In the genomic region with DNA sequence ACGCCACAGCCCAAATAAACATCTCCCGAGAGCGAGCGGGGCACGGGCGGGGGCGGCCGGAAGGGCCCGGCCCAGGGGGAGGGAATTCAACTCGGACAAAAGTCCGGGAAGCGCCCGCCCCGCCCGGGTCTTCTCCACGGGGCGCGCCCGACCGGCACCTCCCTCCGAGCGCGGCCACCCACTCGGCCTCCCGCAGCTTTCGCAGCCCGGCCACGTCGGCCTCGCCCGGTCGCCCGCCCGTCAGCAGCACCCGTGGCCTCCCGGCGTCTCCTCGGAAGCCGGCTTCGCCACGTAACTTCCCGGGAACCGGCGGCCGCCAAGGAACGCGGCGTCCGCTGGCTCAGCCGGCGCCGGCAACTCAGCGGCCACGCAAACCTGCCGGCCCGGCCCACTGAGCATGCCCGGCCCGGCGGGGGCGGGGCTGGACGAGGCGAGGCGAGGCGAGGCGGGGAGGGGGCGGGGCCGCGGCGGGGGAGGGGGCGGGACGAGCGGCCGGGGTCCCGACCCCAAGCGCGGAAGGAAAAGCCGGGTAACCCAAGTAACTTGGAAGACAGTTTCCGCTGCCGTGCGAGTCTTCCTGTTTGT, we compare ENCODE assay signal across 8 cellular contexts. TPM values are rescaled to one million over a fixed set of nuclear protein-coding genes. Genes with fewer than 3 reads are reported as not detected.
DNase-seq lines count a peak whose midpoint lies in the region; ATAC-seq and TF ChIP-seq lines count a peak whose summit lies in the region.

A gene (minus strand): TSS at position 369 of the 585 bp plus-strand sequence. CDS start 440 bp downstream, outside the sequence.

- no peak for ATAC-seq in activated T-helper 17 cell treated with anti-CD3 and anti-CD28 coated beads, Interleukin-2, amount 50 U/mL, for 72 hours (replicated peaks)
- no peak for ATAC-seq in GM21526 (IDR thresholded peaks at IDR 0.05; ENCODE audit: low FRiP score, unreplicated experiment)

- H3K27ac Mint-ChIP-seq in activated T-helper 17 cell treated with anti-CD3 and anti-CD28 coated beads, Interleukin-2, amount 50 U/mL, for 72 hours = no peak within 1 kb of the TSS
- peak within 1 kb of the TSS; percentile 87 to 98 (median 98) for H3K27ac Mint-ChIP-seq in nephron

- H3K9me3 ChIP-seq in MM.1S (replicated peaks; ENCODE audit: insufficient read depth, low read length) = no peaks in the 10 kb centered on the region

- H3K4me3 Mint-ChIP-seq in activated T-helper 17 cell treated with anti-CD3 and anti-CD28 coated beads, Interleukin-2, amount 50 U/mL, for 72 hours = peak within 1 kb of the TSS; percentile 21
- H3K4me3 Mint-ChIP-seq in nephron = peak within 1 kb of the TSS; percentile 93 to 98 (median 98)

- H3K36me3 Mint-ChIP-seq in activated T-helper 17 cell treated with anti-CD3 and anti-CD28 coated beads, Interleukin-2, amount 50 U/mL, for 72 hours (ENCODE audit: low read depth) = peaks cover 10% of the 10 kb centered on the region
- H3K36me3 Mint-ChIP-seq in nephron (ENCODE audit: low read depth) = peaks cover 17% of the 10 kb centered on the region

- peak within 1 kb of the TSS; percentile 68 for H3K4me3 ChIP-seq in MM.1S (ENCODE audit: low read length)

- H3K4me1 Mint-ChIP-seq in activated T-helper 17 cell treated with anti-CD3 and anti-CD28 coated beads, Interleukin-2, amount 50 U/mL, for 72 hours = peaks cover 11% of the 10 kb centered on the region
- H3K4me1 Mint-ChIP-seq in nephron = peaks cover 33% of the 10 kb centered on the region

- H3K27me3 ChIP-seq in MM.1S (replicated peaks; ENCODE audit: insufficient read depth, low read length) = peaks cover 65% of the 10 kb centered on the region

- H3K4me2 ChIP-seq in MM.1S (ENCODE audit: low read depth, low read length) = peak within 1 kb of the TSS; percentile 80; the same call in 1 of the 2 replicates

- H3F3A ChIP-seq in MM.1S (ENCODE audit: insufficient read depth, low read length) = peaks cover 23% of the 10 kb centered on the region

- DNase-seq in GM13976 (ENCODE audit: low spot score) = peak; percentile 20
- DNase-seq in MM.1S = peak; percentile 47
- peak; percentile 66 for DNase-seq in globus pallidus (ENCODE audit: low spot score)
- DNase-seq in stimulated activated CD4-positive, alpha-beta T cell treated with anti-CD3 and anti-CD28 coated beads, Interleukin-2, amount 100 ng/mL, for 24 hours = no peak
- no peak for DNase-seq in stimulated activated naive CD4-positive, alpha-beta T cell treated with Interleukin-2 at 50 U/mL for 16 hours (lab: John Stamatoyannopoulos, UW)

- peak within 1 kb of the TSS; percentile 70 for H2AFZ ChIP-seq in MM.1S (ENCODE audit: low read length)

- peaks cover 27% of the 10 kb centered on the region for H3K4me1 ChIP-seq in MM.1S (ENCODE audit: low read length)

- H3K36me3 ChIP-seq in MM.1S (replicated peaks; ENCODE audit: insufficient read depth, low read length) = no peaks in the 10 kb centered on the region

- no peak within 1 kb of the TSS for H3K27ac ChIP-seq in MM.1S (ENCODE audit: low read length)

- no peaks in the 10 kb centered on the region for H3K9me2 ChIP-seq in MM.1S (replicated peaks; ENCODE audit: insufficient read depth, low read length)

- H3K27me3 Mint-ChIP-seq in activated T-helper 17 cell treated with anti-CD3 and anti-CD28 coated beads, Interleukin-2, amount 50 U/mL, for 72 hours = peaks cover 32% of the 10 kb centered on the region
- H3K27me3 Mint-ChIP-seq in nephron (ENCODE audit: low read depth) = no peaks in the 10 kb centered on the region

- 0 out of 2 replicates have a peak, but pooled peaks cover 3% of the 10 kb centered on the region for H3K79me2 ChIP-seq in MM.1S (ENCODE audit: low read length)

- in situ Hi-C loops in GM13976 (cut with MboI; ENCODE audit: low sequenced_read_pairs, unreplicated experiment) = no loop called here

- peak within 1 kb of the TSS; percentile 54; the same call in 1 of the 2 replicates for H3K9ac ChIP-seq in MM.1S (ENCODE audit: low read length)

- peaks cover 9% of the 10 kb centered on the region; the same call in 1 of the 2 replicates for H4K20me1 ChIP-seq in MM.1S (ENCODE audit: insufficient read depth, low read length)

- no peaks in the 10 kb centered on the region for H3K9me3 Mint-ChIP-seq in activated T-helper 17 cell treated with anti-CD3 and anti-CD28 coated beads, Interleukin-2, amount 50 U/mL, for 72 hours
- peaks cover 2% of the 10 kb centered on the region for H3K9me3 Mint-ChIP-seq in nephron

- TF ChIP-seq CTCF in GM13976 (IDR thresholded peaks at IDR 0.05; ENCODE audit: borderline replicate concordance, control extremely low read depth, extremely low read depth, insufficient read depth, missing control alignments) (no peak), MM.1S (IDR thresholded peaks at IDR 0.05; ENCODE audit: low read length) (no peak), nephron (IDR thresholded peaks at IDR 0.05; ENCODE audit: unreplicated experiment in 3 of 3) (no peak)

RNA-seq across cellular contexts. Expression of the gene that starts here (rescaled TPM):
- not detected for total RNA-seq in activated T-helper 17 cell treated with anti-CD3 and anti-CD28 coated beads, Interleukin-2, amount 50 U/mL, for 72 hours

Comparison
In these comparisons a context has a peak if more than half of its experiments do, and no peak if none do; other contexts are left out.
1. DNase-seq: peak in GM13976 (single experiment), MM.1S (single experiment) and globus pallidus (single experiment); none in stimulated activated CD4-positive, alpha-beta T cell treated with anti-CD3 and anti-CD28 coated beads, Interleukin-2, amount 100 ng/mL, for 24 hours (0 of 2) and stimulated activated naive CD4-positive, alpha-beta T cell treated with Interleukin-2 at 50 U/mL for 16 hours (single experiment).